ENCODE assay signal across 10 cellular contexts in the genomic region with DNA sequence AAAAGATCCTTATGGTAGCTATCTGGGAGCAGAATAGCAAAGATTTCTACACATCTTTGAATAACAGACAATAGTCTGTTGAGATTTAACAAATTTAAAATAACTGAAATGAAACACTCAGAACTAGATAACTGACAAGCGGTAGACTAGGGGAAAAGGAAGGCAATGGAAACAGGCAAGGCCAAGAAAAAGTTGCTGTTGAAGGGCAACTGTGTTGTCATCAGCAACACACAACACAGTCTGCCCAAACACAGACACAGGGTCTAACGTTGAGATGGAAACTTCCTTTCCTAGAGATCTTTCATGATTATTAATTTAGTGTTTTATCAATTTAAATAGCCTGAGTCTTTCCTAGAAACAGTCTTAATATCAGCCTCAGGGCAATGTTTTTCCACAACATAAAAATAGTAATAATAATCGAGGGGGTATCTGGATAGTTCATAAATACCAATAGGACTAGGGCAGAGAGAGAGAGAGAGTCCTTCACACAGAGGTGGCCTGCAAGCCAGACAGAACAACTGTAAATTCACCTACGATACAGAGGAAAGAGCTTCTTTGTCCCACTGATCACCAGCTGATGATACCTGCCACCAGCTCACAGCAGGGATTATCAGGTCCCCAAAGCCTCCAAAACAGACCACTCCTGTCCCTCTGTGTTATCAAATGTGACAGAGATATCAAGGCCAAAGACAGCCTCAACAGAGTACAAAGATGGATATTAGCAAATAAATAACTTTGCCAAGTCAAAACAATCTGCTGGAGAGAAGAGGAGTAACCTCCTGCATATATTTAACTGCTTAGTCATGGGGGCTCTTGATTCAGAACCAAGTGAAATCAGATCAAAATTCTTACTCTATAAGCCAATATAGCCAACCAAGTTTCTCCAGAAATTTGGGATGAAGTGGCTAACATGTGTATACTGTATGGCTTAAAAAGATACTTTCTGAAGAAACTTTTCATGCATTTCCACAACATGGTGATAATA.
DNase-seq lines count a peak whose midpoint lies in the region; ATAC-seq and TF ChIP-seq lines count a peak whose summit lies in the region.
"Had no signal": no experiment of that assay in that cellular context is flagged by ENCODE, and none has a peak within 500 bp of the region (broad histone marks: within the 10 kb centered on the region; RNA-seq: fewer than 3 reads in every experiment).

No MANE protein-coding gene starts in this region.

- POLR2A ChIA-PET in activated CD4-positive, alpha-beta T cell treated with anti-CD3 and anti-CD28 coated beads for 36 hours (lab: Charles Lee), result no interaction called here

- peaks cover 2% of the 10 kb centered on the region for H3K36me3 Mint-ChIP-seq in activated CD4-positive, alpha-beta T cell treated with anti-CD3 and anti-CD28 coated beads for 36 hours (ENCODE audit: low read depth)
- peaks cover 5% of the 10 kb centered on the region for H3K36me3 Mint-ChIP-seq in progenitor cell of endocrine pancreas (ENCODE audit: insufficient read depth)

- H3K4me1 ChIP-seq in RWPE2 (ENCODE audit: insufficient read depth, poor library complexity, severe bottlenecking) (no peaks in the 10 kb centered on the region), lower lobe of right lung (peaks cover 14% of the 10 kb centered on the region)

- no peak for ATAC-seq in activated CD4-positive, alpha-beta T cell treated with anti-CD3 and anti-CD28 coated beads for 36 hours
- ATAC-seq in RWPE2 (ENCODE audit: low read depth) (peak; percentile 19; the same call in 1 of the 3 replicates), lower lobe of right lung (no peak)

- CTCF ChIA-PET in activated CD4-positive, alpha-beta T cell treated with anti-CD3 and anti-CD28 coated beads for 36 hours (lab: Charles Lee), result interaction anchor here (1.0 to 4.5 kb wide), 14 partner anchors 10 to 287 kb away, joined by 3 to 51 read pairs (median 11); no protein-coding TSS in a partner anchor

- H3K36me3 ChIP-seq in RWPE2 (ENCODE audit: low read depth), result no peaks in the 10 kb centered on the region
- no peaks in the 10 kb centered on the region for H3K36me3 ChIP-seq in lower lobe of right lung
- H3K36me3 ChIP-seq: vagina had no signal

- H3K27ac ChIP-seq in RWPE2 (ENCODE audit: poor library complexity, severe bottlenecking), result no peak overlapping the region
- H3K27ac ChIP-seq in lower lobe of right lung, result no peak overlapping the region
- H3K27ac ChIP-seq: vagina had no signal

- TF ChIP-seq CTCF in RWPE2 (IDR thresholded peaks at IDR 0.05; ENCODE audit: poor library complexity, severe bottlenecking) (no peak), progenitor cell of endocrine pancreas (IDR thresholded peaks at IDR 0.05; ENCODE audit: unreplicated experiment) (no peak), lower lobe of right lung (IDR thresholded peaks at IDR 0.05) (no peak)

- intact Hi-C loops in activated CD4-positive, alpha-beta T cell treated with anti-CD3 and anti-CD28 coated beads for 36 hours (cut with DNase I, micrococcal nuclease), result loop anchor here in 1 of 2 experiments (5.0 kb wide), 1 partner anchor 39 kb away; no protein-coding TSS in a partner anchor
- intact Hi-C loops in lower lobe of right lung (cut with DNase I), result loop anchor here (10.0 kb wide), 1 partner anchor 112 kb away; no protein-coding TSS in a partner anchor

- in situ Hi-C loops in KBM-7 (cut with MboI; ENCODE audit: low pct_unique_long_range_greater_than_20kb, low sequenced_read_pairs), result no loop called here

- H3K9me3 ChIP-seq in RWPE2 (ENCODE audit: severe bottlenecking) (no peaks in the 10 kb centered on the region), lower lobe of right lung (no peaks in the 10 kb centered on the region)
- H3K9me3 ChIP-seq: vagina had no signal

- DNase-seq in activated CD4-positive, alpha-beta T cell treated with anti-CD3 and anti-CD28 coated beads for 36 hours, result no peak
- no peak for DNase-seq in activated CD4-positive, alpha-beta T cell treated with anti-CD3 and anti-CD28 coated beads, Interleukin-2, amount 50 U/mL, for 48 hours
- DNase-seq in RWPE2 (ENCODE audit: low spot score), result no peak
- DNase-seq in fibroblast of gingiva (ENCODE audit: low read depth), result peak; percentile 32
- DNase-seq in progenitor cell of endocrine pancreas (ENCODE audit: low spot score, unreplicated experiment), result no peak
- DNase-seq in lower lobe of right lung, result no peak
- DNase-seq in middle frontal gyrus (ENCODE audit: extremely low spot score, low spot score), result no peak
- DNase-seq in KBM-7, result no peak
- DNase-seq: aorta had no signal

- H3K27me3 ChIP-seq in RWPE2 (ENCODE audit: insufficient read depth, poor library complexity, severe bottlenecking) (no peaks in the 10 kb centered on the region), lower lobe of right lung (ENCODE audit: low read depth) (no peaks in the 10 kb centered on the region)
- H3K27me3 ChIP-seq: vagina had no signal

- no peaks in the 10 kb centered on the region for H3K9me3 Mint-ChIP-seq in activated CD4-positive, alpha-beta T cell treated with anti-CD3 and anti-CD28 coated beads for 36 hours (ENCODE audit: low read depth)
- no peaks in the 10 kb centered on the region for H3K9me3 Mint-ChIP-seq in progenitor cell of endocrine pancreas (ENCODE audit: low read depth)

- H3K4me3 Mint-ChIP-seq in activated CD4-positive, alpha-beta T cell treated with anti-CD3 and anti-CD28 coated beads for 36 hours, result no peak overlapping the region
- H3K4me3 Mint-ChIP-seq in progenitor cell of endocrine pancreas (ENCODE audit: low read depth), result no peak overlapping the region

- H3K4me3 ChIP-seq in RWPE2 (ENCODE audit: severe bottlenecking) (no peak overlapping the region), lower lobe of right lung (no peak overlapping the region)
- H3K4me3 ChIP-seq: vagina had no signal

- no peaks in the 10 kb centered on the region for H3K27me3 Mint-ChIP-seq in activated CD4-positive, alpha-beta T cell treated with anti-CD3 and anti-CD28 coated beads for 36 hours
- H3K27me3 Mint-ChIP-seq in progenitor cell of endocrine pancreas, result no peaks in the 10 kb centered on the region

- H3K27ac Mint-ChIP-seq in activated CD4-positive, alpha-beta T cell treated with anti-CD3 and anti-CD28 coated beads for 36 hours, result peak overlapping the region; percentile 3
- H3K27ac Mint-ChIP-seq in progenitor cell of endocrine pancreas, result peak overlapping the region; percentile 87

- H3K4me1 Mint-ChIP-seq in activated CD4-positive, alpha-beta T cell treated with anti-CD3 and anti-CD28 coated beads for 36 hours, result peaks cover 45% of the 10 kb centered on the region
- H3K4me1 Mint-ChIP-seq in progenitor cell of endocrine pancreas (ENCODE audit: low read depth), result peaks cover 39% of the 10 kb centered on the region
